8 cellular contexts compared by ENCODE assay signal in the genomic region with DNA sequence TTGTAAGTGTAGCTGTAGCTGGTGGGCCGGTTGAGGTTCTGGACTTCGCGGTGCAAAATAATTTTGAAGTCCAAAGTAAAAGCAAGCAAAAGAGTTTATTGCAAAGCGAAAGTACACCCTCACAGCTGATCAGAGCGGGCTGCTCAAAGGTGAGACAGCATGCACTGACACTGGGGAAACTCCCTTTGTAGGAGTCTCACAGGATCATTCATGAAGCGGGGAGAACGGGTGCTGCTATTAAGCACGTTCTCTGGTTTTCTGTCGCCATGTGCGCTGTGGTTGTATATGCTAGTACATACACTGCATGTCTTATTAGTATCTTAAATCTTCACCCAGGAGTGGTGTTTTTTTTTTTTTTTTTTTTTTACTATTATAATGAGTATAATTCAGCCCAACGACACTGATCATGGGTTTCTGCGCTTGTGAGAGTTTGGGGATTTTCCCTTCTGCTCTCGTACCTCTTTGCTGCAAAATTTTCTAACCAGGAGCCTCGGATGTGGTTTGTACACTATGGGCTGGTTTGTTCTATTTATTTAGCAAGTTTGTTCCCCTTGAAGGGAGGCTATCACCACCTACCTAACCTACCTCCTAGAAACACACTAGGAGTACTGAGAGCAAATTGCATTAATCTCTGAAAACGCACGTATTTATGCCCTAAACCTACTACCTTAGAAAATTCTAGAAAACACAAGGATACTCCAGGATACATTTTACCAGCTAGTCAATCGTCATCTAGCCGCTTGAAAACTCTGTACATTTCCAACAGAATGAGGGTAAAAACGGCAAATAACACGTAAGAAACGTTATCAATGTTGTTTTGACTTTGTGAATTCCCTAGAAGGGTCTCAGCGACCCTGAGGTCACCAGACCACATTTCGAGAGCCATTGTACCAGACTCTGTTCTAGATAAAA. TPM values are rescaled to one million over a fixed set of nuclear protein-coding genes. Genes with fewer than 3 reads are reported as not detected.
DNase-seq lines count a peak whose midpoint lies in the region; ATAC-seq and TF ChIP-seq lines count a peak whose summit lies in the region.

No MANE protein-coding gene starts in this region.

- H3K27me3 Mint-ChIP-seq in Caco-2 (ENCODE audit: insufficient read depth, unreplicated experiment) = no peaks in the 10 kb centered on the region
- no peaks in the 10 kb centered on the region for H3K27me3 Mint-ChIP-seq in activated CD4-positive, alpha-beta memory T cell treated with anti-CD3 and anti-CD28 coated beads, Interleukin-2, amount 10 ng/mL, durations not matched to agents 7 days and 5 days
- H3K27me3 Mint-ChIP-seq in neural crest cell (ENCODE audit: low read depth) = no peaks in the 10 kb centered on the region

- peak overlapping the region; percentile 73 for H3K4me3 ChIP-seq in Caco-2 (ENCODE audit: low read depth, low read length)
- peak overlapping the region; percentile 87 for H3K4me3 ChIP-seq in Jurkat, Clone E6-1 (ENCODE audit: low read length)
- H3K4me3 ChIP-seq in effector memory CD4-positive, alpha-beta T cell (ENCODE audit: insufficient read depth, low read depth, low read length, poor library complexity, severe bottlenecking) = peak overlapping the region; percentile 89

- H3K27me3 ChIP-seq in Caco-2 (replicated peaks; ENCODE audit: control insufficient read depth, insufficient read depth, low read length) = no peaks in the 10 kb centered on the region
- no peaks in the 10 kb centered on the region for H3K27me3 ChIP-seq in effector memory CD4-positive, alpha-beta T cell (replicated peaks; ENCODE audit: control insufficient read depth, insufficient read depth, low read length, poor library complexity, severe bottlenecking)

- peak; percentile 30 to 39 for DNase-seq in Caco-2
- peak; percentile 73 for DNase-seq in Jurkat, Clone E6-1 (ENCODE audit: low read depth, low spot score)
- DNase-seq in activated CD4-positive, alpha-beta memory T cell treated with anti-CD3 and anti-CD28 coated beads, Interleukin-2, amount 10 ng/mL, durations not matched to agents 7 days and 5 days = peak; percentile 83
- DNase-seq in effector memory CD4-positive, alpha-beta T cell = peak; percentile 74 to 75 (median 74)
- DNase-seq in neural crest cell (ENCODE audit: low read depth, low spot score) = no peak
- DNase-seq in superior temporal gyrus (ENCODE audit: extremely low spot score) = peak; percentile 68
- no peak for DNase-seq in NCI-H1105 treated with DMSO at 0.1 percent for 48 hours (lab: John Stamatoyannopoulos, UW)

- H3K4me1 Mint-ChIP-seq in Caco-2 (ENCODE audit: low read depth, unreplicated experiment) (peaks cover 6% of the 10 kb centered on the region), neural crest cell (peaks cover 26% of the 10 kb centered on the region)
- H3K4me1 Mint-ChIP-seq in activated CD4-positive, alpha-beta memory T cell treated with anti-CD3 and anti-CD28 coated beads, Interleukin-2, amount 10 ng/mL, durations not matched to agents 7 days and 5 days = peaks cover 28% of the 10 kb centered on the region

- TF ChIP-seq CTCF in Caco-2 (IDR thresholded peaks at IDR 0.05; ENCODE audit: insufficient read depth in 1 of 2, low read depth in 1 of 2, low read length in 1 of 2, severe bottlenecking in 1 of 2, unreplicated experiment in 1 of 2) = no peak
- no peak for TF ChIP-seq CTCF in neural crest cell (conservative IDR thresholded peaks at IDR 0.05)

- H3K4me1 ChIP-seq in Caco-2 = peaks cover 26% of the 10 kb centered on the region
- peaks cover 19% of the 10 kb centered on the region for H3K4me1 ChIP-seq in effector memory CD4-positive, alpha-beta T cell (ENCODE audit: control insufficient read depth, insufficient read depth, low read length, poor library complexity, severe bottlenecking)

- H3K9me3 Mint-ChIP-seq in Caco-2 (ENCODE audit: unreplicated experiment) (no peaks in the 10 kb centered on the region), neural crest cell (peaks cover 4% of the 10 kb centered on the region)
- H3K9me3 Mint-ChIP-seq in activated CD4-positive, alpha-beta memory T cell treated with anti-CD3 and anti-CD28 coated beads, Interleukin-2, amount 10 ng/mL, durations not matched to agents 7 days and 5 days = no peaks in the 10 kb centered on the region

- CTCF ChIA-PET in Caco-2 (lab: Charles Lee) = interaction anchor here (1.0 kb wide), 1 partner anchor 34 kb away, joined by 3 read pairs; no protein-coding TSS in a partner anchor
- CTCF ChIA-PET in activated CD4-positive, alpha-beta memory T cell treated with anti-CD3 and anti-CD28 coated beads, Interleukin-2, amount 10 ng/mL, durations not matched to agents 7 days and 5 days (lab: Charles Lee) = interaction anchor here (0.7 to 1.9 kb wide), 6 partner anchors 21 to 62 kb away, joined by 3 to 10 read pairs (median 4); no protein-coding TSS in a partner anchor

- no peaks in the 10 kb centered on the region for H3K9me3 ChIP-seq in Caco-2
- H3K9me3 ChIP-seq in effector memory CD4-positive, alpha-beta T cell (ENCODE audit: control insufficient read depth, low read length) = no peaks in the 10 kb centered on the region

- intact Hi-C loops in Caco-2 (cut with micrococcal nuclease; ENCODE audit: unreplicated experiment) = loop anchor here (1.0 to 10.0 kb wide), 3 partner anchors 21 to 482 kb away; a partner anchor contains a TSS

- H3K27ac ChIP-seq in effector memory CD4-positive, alpha-beta T cell (ENCODE audit: insufficient read depth, low read length, poor library complexity, severe bottlenecking) = peak overlapping the region; percentile 100

- POLR2A ChIA-PET in Caco-2 (lab: Charles Lee) = interaction anchor here (1.5 kb wide), 1 partner anchor 552 kb away, joined by 3 read pairs; a partner anchor contains a TSS
- POLR2A ChIA-PET in activated CD4-positive, alpha-beta memory T cell treated with anti-CD3 and anti-CD28 coated beads, Interleukin-2, amount 10 ng/mL, durations not matched to agents 7 days and 5 days (lab: Charles Lee) = interaction anchor here (0.8 to 3.2 kb wide), 15 partner anchors 9 to 1737 kb away, joined by 3 to 32 read pairs (median 7); a partner anchor contains a TSS

- ATAC-seq in GM21515 (IDR thresholded peaks at IDR 0.05; ENCODE audit: unreplicated experiment) = peak; percentile 58

- H3K4me3 Mint-ChIP-seq in Caco-2 (ENCODE audit: unreplicated experiment) = peak overlapping the region; percentile 83
- peak overlapping the region; percentile 96 for H3K4me3 Mint-ChIP-seq in activated CD4-positive, alpha-beta memory T cell treated with anti-CD3 and anti-CD28 coated beads, Interleukin-2, amount 10 ng/mL, durations not matched to agents 7 days and 5 days
- H3K4me3 Mint-ChIP-seq in neural crest cell = peak overlapping the region; percentile 86

- H3K27ac Mint-ChIP-seq in Caco-2 (ENCODE audit: unreplicated experiment) (peak overlapping the region; percentile 81), neural crest cell (ENCODE audit: unreplicated experiment) (peak overlapping the region; percentile 94)
- H3K27ac Mint-ChIP-seq in activated CD4-positive, alpha-beta memory T cell treated with anti-CD3 and anti-CD28 coated beads, Interleukin-2, amount 10 ng/mL, durations not matched to agents 7 days and 5 days = peak overlapping the region; percentile 98

- H3K36me3 ChIP-seq in Caco-2 (ENCODE audit: control insufficient read depth, insufficient read depth, low read length) = no peaks in the 10 kb centered on the region
- peaks cover 4% of the 10 kb centered on the region for H3K36me3 ChIP-seq in effector memory CD4-positive, alpha-beta T cell (ENCODE audit: control insufficient read depth, insufficient read depth, low read length)

- H3K36me3 Mint-ChIP-seq in Caco-2 (ENCODE audit: insufficient read depth, unreplicated experiment) (peaks cover 15% of the 10 kb centered on the region), neural crest cell (ENCODE audit: low read depth) (peaks cover 4% of the 10 kb centered on the region)
- peaks cover 13% of the 10 kb centered on the region for H3K36me3 Mint-ChIP-seq in activated CD4-positive, alpha-beta memory T cell treated with anti-CD3 and anti-CD28 coated beads, Interleukin-2, amount 10 ng/mL, durations not matched to agents 7 days and 5 days (ENCODE audit: low read depth)

- TSS peak; percentile 56 for BruUV-seq in Caco-2 (replicated peaks; lab: Mats Ljungman, UMichigan)

RNA-seq across cellular contexts. Expression of a gene that starts 1.3 kb away (rescaled TPM):
- total RNA-seq in Caco-2 (2022) (15.9 and 17.9 TPM in 2 replicates), neural crest cell (10.8 and 11.7 TPM in 2 replicates)
- 5.4 TPM for polyA plus RNA-seq in Jurkat, Clone E6-1 (2012; ENCODE audit: insufficient read depth, insufficient read length)
- total RNA-seq in activated CD4-positive, alpha-beta memory T cell treated with anti-CD3 and anti-CD28 coated beads, Interleukin-2, amount 10 ng/mL, durations not matched to agents 7 days and 5 days = 10 to 100 TPM; 13.3 to 14.5 TPM

Comparison
In these comparisons a context has a peak if more than half of its experiments do, and no peak if none do; other contexts are left out.
1. DNase-seq: peak in Caco-2 (2 of 2), Jurkat, Clone E6-1 (single experiment), activated CD4-positive, alpha-beta memory T cell treated with anti-CD3 and anti-CD28 coated beads, Interleukin-2, amount 10 ng/mL, durations not matched to agents 7 days and 5 days (single experiment), effector memory CD4-positive, alpha-beta T cell (3 of 3) and superior temporal gyrus (single experiment); none in neural crest cell (single experiment) and NCI-H1105 treated with DMSO at 0.1 percent for 48 hours (single experiment).
2. Peak in every context shown above with its lines, with median percentiles within 50 percentile points of each other: H3K4me3 ChIP-seq, H3K27ac Mint-ChIP-seq and H3K4me3 Mint-ChIP-seq.